ENCODE assay signal across 11 cellular contexts in the genomic region with DNA sequence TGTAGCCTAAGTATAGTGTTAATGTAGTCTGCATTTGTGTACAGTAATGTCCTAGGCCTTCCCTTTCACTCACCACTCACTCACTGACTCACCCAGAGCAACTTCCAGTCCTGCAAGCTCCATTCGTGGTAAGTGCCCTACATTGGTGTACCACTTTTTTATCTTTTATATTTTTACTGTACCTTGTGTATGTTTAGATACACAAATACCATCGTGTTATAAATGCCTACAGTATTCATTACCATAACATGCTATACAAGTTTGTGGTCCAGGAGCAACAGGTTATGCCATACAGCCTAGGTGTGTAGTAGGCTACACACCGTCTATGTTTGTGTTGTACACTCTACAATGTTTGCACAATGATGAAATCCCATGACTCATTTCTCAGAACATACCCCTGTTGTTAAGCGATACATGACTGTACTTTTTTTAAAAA. TPM values are rescaled to one million over a fixed set of nuclear protein-coding genes. Genes with fewer than 3 reads are reported as not detected.
A peak's percentile ranks its signal among the peaks of the same experiment; 100 is the strongest.
DNase-seq lines count a peak whose midpoint lies in the region; ATAC-seq and TF ChIP-seq lines count a peak whose summit lies in the region.
"Had no signal": no experiment of that assay in that cellular context is flagged by ENCODE, and none has a peak within 500 bp of the region (broad histone marks: within the 10 kb centered on the region; RNA-seq: fewer than 3 reads in every experiment).

No MANE protein-coding gene starts in this region.

- H3K4me3 Mint-ChIP-seq in natural killer cell treated with Interleukin-12 subunit alpha and Interleukin-12 subunit beta and Interleukin-15 and Interleukin-18, amount 100 ng/mL, for 72 hours = peak overlapping the region; percentile 36

- peaks cover 89% of the 10 kb centered on the region for H3K79me2 ChIP-seq in mammary epithelial cell (ENCODE audit: insufficient read depth, low read length)

- H3K4me1 ChIP-seq in mammary epithelial cell (ENCODE audit: insufficient read depth, low read length) (peaks cover 13% of the 10 kb centered on the region), SJCRH30 (no peaks in the 10 kb centered on the region)
- H3K4me1 ChIP-seq: suprapubic skin had no signal

- dilution Hi-C loops in mammary epithelial cell (cut with HindIII; ENCODE audit: low sequenced_read_pairs) = no loop called here

- H3K4me1 Mint-ChIP-seq in natural killer cell treated with Interleukin-12 subunit alpha and Interleukin-12 subunit beta and Interleukin-15 and Interleukin-18, amount 100 ng/mL, for 72 hours (ENCODE audit: low read depth in 2 of 2) = peaks cover 46 to 48% of the 10 kb centered on the region in 2 donors

- peak; percentile 75 for DNase-seq in EL
- peak; percentile 64 for DNase-seq in M059J (ENCODE audit: low read depth)
- peak; percentile 90 for DNase-seq in mammary epithelial cell
- no peak for DNase-seq in natural killer cell treated with Interleukin-12 subunit alpha and Interleukin-12 subunit beta and Interleukin-15 and Interleukin-18, amount 100 ng/mL, for 72 hours (ENCODE audit: low spot score)
- no peak for DNase-seq in SJCRH30
- DNase-seq in NCI-H146 treated with DMSO at 0.1 percent for 48 hours (lab: John Stamatoyannopoulos, UW; ENCODE audit: unreplicated experiment) = no peak
- DNase-seq in NCI-H2107 treated with DMSO at 0.1 percent for 48 hours (lab: John Stamatoyannopoulos, UW; ENCODE audit: unreplicated experiment) = no peak
- DNase-seq: H7; naive thymus-derived CD8-positive, alpha-beta T cell had no signal

- H3K36me3 Mint-ChIP-seq in natural killer cell treated with Interleukin-12 subunit alpha and Interleukin-12 subunit beta and Interleukin-15 and Interleukin-18, amount 100 ng/mL, for 72 hours = no peaks in the 10 kb centered on the region
- H3K36me3 Mint-ChIP-seq: naive thymus-derived CD8-positive, alpha-beta T cell had no signal

- no peaks in the 10 kb centered on the region for H3K27me3 Mint-ChIP-seq in natural killer cell treated with Interleukin-12 subunit alpha and Interleukin-12 subunit beta and Interleukin-15 and Interleukin-18, amount 100 ng/mL, for 72 hours
- H3K27me3 Mint-ChIP-seq: naive thymus-derived CD8-positive, alpha-beta T cell had no signal

- H3K9ac ChIP-seq in mammary epithelial cell (ENCODE audit: insufficient read depth, low read length) = no peak overlapping the region

- H2AFZ ChIP-seq in mammary epithelial cell (ENCODE audit: low read depth, low read length) = no peak overlapping the region

- peak; percentile 81 to 87 for ATAC-seq in natural killer cell treated with Interleukin-12 subunit alpha and Interleukin-12 subunit beta and Interleukin-15 and Interleukin-18, amount 100 ng/mL, for 72 hours
- ATAC-seq in HG03565 (IDR thresholded peaks at IDR 0.05; ENCODE audit: unreplicated experiment) = no peak
- ATAC-seq: naive thymus-derived CD8-positive, alpha-beta T cell had no signal

- 3% methylated on average over 4 of the region's 4 CpGs for WGBS in mammary epithelial cell (ENCODE audit: low coverage, missing lambda C conversion rate)

- CTCF ChIA-PET in mammary epithelial cell (lab: Charles Lee; ENCODE audit: low non-redundant PET) = no interaction called here

- intact Hi-C loops in mammary epithelial cell (cut with micrococcal nuclease) = loop anchor here (2.0 kb wide), 1 partner anchor 16 kb away; no protein-coding TSS in a partner anchor

- no peaks in the 10 kb centered on the region for H4K20me1 ChIP-seq in mammary epithelial cell (ENCODE audit: insufficient read depth, low read length)

- H3K9me3 Mint-ChIP-seq in natural killer cell treated with Interleukin-12 subunit alpha and Interleukin-12 subunit beta and Interleukin-15 and Interleukin-18, amount 100 ng/mL, for 72 hours = no peaks in the 10 kb centered on the region
- H3K9me3 Mint-ChIP-seq: naive thymus-derived CD8-positive, alpha-beta T cell had no signal

- in situ Hi-C loops in mammary epithelial cell (cut with MboI; ENCODE audit: low sequenced_read_pairs in 2 of 2) = no loop called here

- H3K27ac ChIP-seq in mammary epithelial cell (ENCODE audit: insufficient read depth, low read depth, low read length) (peak overlapping the region; percentile 19), SJCRH30 (no peak overlapping the region)
- H3K27ac ChIP-seq: suprapubic skin had no signal

- no TSS peak for BruUV-seq in mammary epithelial cell (replicated peaks; lab: Mats Ljungman, UMichigan)

- peak overlapping the region; percentile 64 to 92 for H3K27ac Mint-ChIP-seq in natural killer cell treated with Interleukin-12 subunit alpha and Interleukin-12 subunit beta and Interleukin-15 and Interleukin-18, amount 100 ng/mL, for 72 hours

- H3K36me3 ChIP-seq in mammary epithelial cell (ENCODE audit: insufficient read depth, low read length) = no peaks in the 10 kb centered on the region
- no peaks in the 10 kb centered on the region for H3K36me3 ChIP-seq in SJCRH30
- H3K36me3 ChIP-seq: suprapubic skin had no signal

- H3K27me3 ChIP-seq in mammary epithelial cell (ENCODE audit: insufficient read depth, low read length) (no peaks in the 10 kb centered on the region), SJCRH30 (no peaks in the 10 kb centered on the region)
- H3K27me3 ChIP-seq: suprapubic skin had no signal

- no peak for TF ChIP-seq CTCF in mammary epithelial cell (conservative IDR thresholded peaks at IDR 0.05 in 1 of 2, IDR thresholded peaks at IDR 0.05 in 1 of 2; ENCODE audit: extremely low read depth in 1 of 2, insufficient read depth in 1 of 2, low read depth in 1 of 2, low read length in 2 of 2)

- H3K4me3 ChIP-seq in mammary epithelial cell (replicated peaks in 1 of 3; ENCODE audit: insufficient read depth in 1 of 3, low read depth in 2 of 3, low read length in 3 of 3) (no peak overlapping the region), SJCRH30 (no peak overlapping the region)
- H3K4me3 ChIP-seq: suprapubic skin had no signal

- H3K9me3 ChIP-seq in mammary epithelial cell (replicated peaks; ENCODE audit: insufficient read depth, low read length) = no peaks in the 10 kb centered on the region
- H3K9me3 ChIP-seq in SJCRH30 (replicated peaks) = no peaks in the 10 kb centered on the region
- H3K9me3 ChIP-seq: suprapubic skin had no signal

- peak overlapping the region; percentile 59 for H3K4me2 ChIP-seq in mammary epithelial cell (ENCODE audit: insufficient read depth, low read depth, low read length)

RNA-seq across cellular contexts. Expression of gene TSPAN5, which starts 15.4 kb away (rescaled TPM):
- total RNA-seq in M059J (2014; rRNA removed; shearing (Covaris generic)) = 27.7 and 39.0 TPM in 2 replicates
- 10 to 100 TPM; 19.0 to 38.4 TPM for total RNA-seq in mammary epithelial cell
- polyA plus RNA-seq in mammary epithelial cell = 36.2 TPM
- 37.1 TPM for polyA minus RNA-seq in mammary epithelial cell
- total RNA-seq in natural killer cell treated with Interleukin-12 subunit alpha and Interleukin-12 subunit beta and Interleukin-15 and Interleukin-18, amount 100 ng/mL, for 72 hours = 10 to 100 TPM; 22.1 to 24.9 TPM
- total RNA-seq in SJCRH30 (2014; rRNA removed; shearing (Covaris generic)) = 24.6 and 27.2 TPM in 2 replicates

Comparison
In these comparisons a context has a peak if more than half of its experiments do, and no peak if none do; other contexts are left out.
1. DNase-seq: peak in EL (single experiment), M059J (single experiment) and mammary epithelial cell (single experiment); none in natural killer cell treated with Interleukin-12 subunit alpha and Interleukin-12 subunit beta and Interleukin-15 and Interleukin-18, amount 100 ng/mL, for 72 hours (single experiment), SJCRH30 (0 of 2), NCI-H146 treated with DMSO at 0.1 percent for 48 hours (single experiment) and NCI-H2107 treated with DMSO at 0.1 percent for 48 hours (single experiment).